In the genomic region with DNA sequence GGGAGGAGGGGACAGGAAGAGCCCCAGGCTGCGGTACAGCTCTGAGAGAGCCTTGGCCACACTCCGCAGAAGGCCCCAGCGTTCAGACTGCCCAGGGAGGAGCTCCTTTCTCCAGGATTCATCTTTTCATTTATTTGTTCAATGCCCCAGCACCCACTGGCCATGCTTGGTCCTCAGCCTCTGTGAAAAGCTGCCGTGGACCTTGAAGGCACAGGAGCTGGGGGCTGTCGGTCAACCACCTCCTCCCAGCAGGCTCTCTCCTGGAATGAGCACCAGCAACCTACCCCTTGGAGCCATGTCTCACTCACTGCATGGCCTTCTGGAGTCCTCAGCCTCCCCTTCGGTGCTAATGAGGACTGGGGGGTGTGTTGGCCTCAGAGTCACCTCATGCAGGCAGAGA, we compare ENCODE assay signal across 24 cellular contexts. TPM values are rescaled to one million over a fixed set of nuclear protein-coding genes. Genes with fewer than 3 reads are reported as not detected.
"Had no signal": no experiment of that assay in that cellular context is flagged by ENCODE, and none has a peak within 500 bp of the region (broad histone marks: within the 10 kb centered on the region; RNA-seq: fewer than 3 reads in every experiment).

No MANE protein-coding gene starts in this region.

- DNase-seq: activated B cell treated with CpG ODN at 0.5 μM for 24 hours; activated CD4-positive, alpha-beta T cell treated with anti-CD3 and anti-CD28 coated beads for 1 hour; activated CD4-positive, alpha-beta T cell treated with anti-CD3 and anti-CD28 coated beads, Interleukin-2, amount 10 ng/mL, durations not matched to agents 24 days and 14 days; activated CD4-positive, alpha-beta T cell treated with anti-CD3 and anti-CD28 coated beads, Interleukin-2, amount 50 U/mL, for 48 hours; activated CD8-positive, alpha-beta memory T cell treated with anti-CD3 and anti-CD28 coated beads, Interleukin-2, amount 10 ng/mL, durations not matched to agents 7 days and 5 days; activated naive CD4-positive, alpha-beta T cell treated with Interleukin-2 at 50 U/mL for 16 hours; activated naive CD8-positive, alpha-beta T cell treated with anti-CD3 and anti-CD28 coated beads, Interleukin-2, amount 50 U/mL, for 24 hours; KG1; NCI-H510A; NK-92 treated with Interleukin-12 subunit alpha and Interleukin-12 subunit beta, amount 100 ng/mL, for 24 hours; OCI-M1; Right ventricle myocardium superior; T-helper 2 cell; T1000 had no signal

- H3K4me3 ChIP-seq: ascending aorta, SJSA1 had no signal

- H3K9me3 ChIP-seq: ascending aorta, SJSA1 had no signal

- H3K27ac ChIP-seq: ascending aorta, brain microvascular endothelial cell, RWPE1, SJSA1 had no signal

- H3K27me3 ChIP-seq: ascending aorta, brain microvascular endothelial cell, SJSA1 had no signal

- ATAC-seq: activated CD8-positive, alpha-beta memory T cell treated with anti-CD3 and anti-CD28 coated beads, Interleukin-2, amount 10 ng/mL, durations not matched to agents 7 days and 5 days; activated naive CD4-positive, alpha-beta T cell treated with anti-CD3 and anti-CD28 coated beads, Interleukin-2, amount 50 U/mL, for 72 hours; activated naive CD8-positive, alpha-beta T cell treated with anti-CD3 and anti-CD28 coated beads, Interleukin-2, amount 50 U/mL, for 24 hours; Panc1; T-cell had no signal

- H3K36me3 ChIP-seq: ascending aorta, brain microvascular endothelial cell, SJSA1 had no signal

RNA-seq across cellular contexts. Expression of a gene that starts 21.6 kb away (rescaled TPM):
- total RNA-seq: activated B cell treated with CpG ODN at 0.5 μM for 24 hours; activated CD4-positive, alpha-beta T cell treated with anti-CD3 and anti-CD28 coated beads, Interleukin-2, amount 10 ng/mL, durations not matched to agents 24 days and 14 days; activated CD8-positive, alpha-beta memory T cell treated with anti-CD3 and anti-CD28 coated beads, Interleukin-2, amount 10 ng/mL, durations not matched to agents 7 days and 5 days; activated naive CD4-positive, alpha-beta T cell treated with anti-CD3 and anti-CD28 coated beads, Interleukin-2, amount 50 U/mL, for 72 hours; ascending aorta; LHCN-M2; M059J; Right ventricle myocardium superior; SJSA1; T-cell had no signal
- polyA plus RNA-seq: IgD-negative memory B cell had no signal
